28 cellular contexts compared by ENCODE assay signal in genomic region chr17:79935197-79935844, GRCh38.
DNase-seq lines count a peak whose midpoint lies in the region; ATAC-seq and TF ChIP-seq lines count a peak whose summit lies in the region.
"Had no signal": no experiment of that assay in that cellular context is flagged by ENCODE, and none has a peak within 500 bp of the region (broad histone marks: within the 10 kb centered on the region; RNA-seq: fewer than 3 reads in every experiment).

No MANE protein-coding gene starts in this region.

- DNase-seq in stimulated activated naive CD8-positive, alpha-beta T cell treated with anti-CD3 and anti-CD28 coated beads, Interleukin-15, Interleukin-2, amounts not matched to agents 100 U/mL and 50 U/mL, for 24 hours, result no peak
- DNase-seq in WTC11 (ENCODE audit: low spot score) (peak; percentile 39), mesothelial cell of epicardium (ENCODE audit: low spot score in 2 of 2, unreplicated experiment in 2 of 2) (no peak), type B pancreatic cell (ENCODE audit: extremely low spot score, unreplicated experiment) (no peak), SK-N-SH (no peak)
- DNase-seq in activated CD8-positive, alpha-beta memory T cell treated with anti-CD3 and anti-CD28 coated beads, Interleukin-2, amount 10 ng/mL, durations not matched to agents 7 days and 5 days, result no peak
- DNase-seq: activated CD4-positive, alpha-beta T cell treated with anti-CD3 and anti-CD28 coated beads, Interleukin-2, amount 50 U/mL, for 48 hours; activated CD4-positive, CD25-positive, alpha-beta regulatory T cell treated with anti-CD3 and anti-CD28 coated beads, Interleukin-2, amount 50 U/mL, for 72 hours; activated naive CD4-positive, alpha-beta T cell treated with anti-CD3 and anti-CD28 coated beads, Interleukin-2, amount 50 U/mL, for 16 hours; brain microvascular endothelial cell; COR-L47; gastrocnemius medialis; H7; hippocampal formation; NCI-H1048; NCI-H1694; NCI-H446; NCI-H748 treated with DMSO at 0.1 percent for 48 hours; spleen; stimulated activated CD8-positive, alpha-beta memory T cell treated with anti-CD3 and anti-CD28 coated beads, Interleukin-4, amount 100 ng/mL, for 48 hours; transverse colon had no signal

- H3K9me3 ChIP-seq in gastroesophageal sphincter (no peaks in the 10 kb centered on the region), SK-N-SH (no peaks in the 10 kb centered on the region)
- H3K9me3 ChIP-seq: gastrocnemius medialis, right atrium auricular region, spleen, transverse colon had no signal

- H3K79me2 ChIP-seq in SK-N-SH (ENCODE audit: insufficient read depth), result no peaks in the 10 kb centered on the region

- TF ChIP-seq POLR2A in gastroesophageal sphincter (IDR thresholded peaks at IDR 0.05), result no peak

- H3K36me3 ChIP-seq in gastroesophageal sphincter (peaks cover 0 to 19% of the 10 kb centered on the region in 2 donors), SK-N-SH (replicated peaks in 1 of 2; ENCODE audit: control insufficient read depth in 1 of 2, insufficient read depth in 2 of 2, low read length in 1 of 2) (peaks cover 0 to 19% of the 10 kb centered on the region in 2 experiments)
- H3K36me3 ChIP-seq: brain microvascular endothelial cell, neural progenitor cell, right atrium auricular region, transverse colon had no signal

- H3K36me3 Mint-ChIP-seq in stimulated activated naive CD8-positive, alpha-beta T cell treated with anti-CD3 and anti-CD28 coated beads, Interleukin-15, Interleukin-2, amounts not matched to agents 100 ng/mL and 50 ng/mL, for 24 hours (ENCODE audit: low read depth), result no peaks in the 10 kb centered on the region
- H3K36me3 Mint-ChIP-seq in WTC11 (peaks cover 11% of the 10 kb centered on the region), mesothelial cell of epicardium (peaks cover 10% of the 10 kb centered on the region), type B pancreatic cell (peaks cover 10% of the 10 kb centered on the region)
- H3K36me3 Mint-ChIP-seq in activated CD8-positive, alpha-beta memory T cell treated with anti-CD3 and anti-CD28 coated beads, Interleukin-2, amount 10 ng/mL, durations not matched to agents 7 days and 5 days, result no peaks in the 10 kb centered on the region

- H3K27me3 ChIP-seq in gastroesophageal sphincter (peaks cover 21% of the 10 kb centered on the region), SK-N-SH (ENCODE audit: insufficient read depth) (no peaks in the 10 kb centered on the region)

- CTCF ChIA-PET in WTC11 (lab: Charles Lee) (interaction anchor here (0.9 to 4.9 kb wide), 12 partner anchors 12 to 194 kb away, joined by 3 to 22 read pairs (median 4); no protein-coding TSS in a partner anchor), SK-N-SH (lab: Yijun Ruan, JAX) (interaction anchor here (0.8 to 2.4 kb wide), 6 partner anchors 11 to 193 kb away, joined by 3 to 7 read pairs (median 4); no protein-coding TSS in a partner anchor)
- CTCF ChIA-PET in activated CD8-positive, alpha-beta memory T cell treated with anti-CD3 and anti-CD28 coated beads, Interleukin-2, amount 10 ng/mL, durations not matched to agents 7 days and 5 days (lab: Charles Lee), result no interaction called here

- H3K27ac ChIP-seq in gastroesophageal sphincter (no peak overlapping the region), SK-N-SH (ENCODE audit: low read depth in 2 of 2, low read length in 1 of 2) (no peak overlapping the region)
- H3K27ac ChIP-seq: brain microvascular endothelial cell, gastrocnemius medialis, neural progenitor cell, right atrium auricular region, spleen, transverse colon had no signal

- H3K9me3 Mint-ChIP-seq in stimulated activated naive CD8-positive, alpha-beta T cell treated with anti-CD3 and anti-CD28 coated beads, Interleukin-15, Interleukin-2, amounts not matched to agents 100 ng/mL and 50 ng/mL, for 24 hours, result no peaks in the 10 kb centered on the region
- no peaks in the 10 kb centered on the region for H3K9me3 Mint-ChIP-seq in WTC11
- no peaks in the 10 kb centered on the region for H3K9me3 Mint-ChIP-seq in mesothelial cell of epicardium
- no peaks in the 10 kb centered on the region for H3K9me3 Mint-ChIP-seq in type B pancreatic cell
- H3K9me3 Mint-ChIP-seq in activated CD8-positive, alpha-beta memory T cell treated with anti-CD3 and anti-CD28 coated beads, Interleukin-2, amount 10 ng/mL, durations not matched to agents 7 days and 5 days (ENCODE audit: low read depth), result no peaks in the 10 kb centered on the region
- H3K9me3 Mint-ChIP-seq: activated T-helper 2 cell treated with anti-CD3 and anti-CD28 coated beads, Interferon-gamma antibody, Interleukin-2, Interleukin-4, amounts not matched to agents 10 μg/mL and 5 μg/mL and 100 μg/mL, durations not matched to agents 14 hours and 24 hours and 36 hours; neural progenitor cell; T-helper 1 cell treated with Interleukin-12 subunit alpha and Interleukin-12 subunit beta and Interleukin-4 antibody, amounts not matched to agents 30 μg/mL and 1 μg/mL, for 36 hours had no signal

- no peak overlapping the region for H3K9ac ChIP-seq in SK-N-SH
- H3K9ac ChIP-seq: neural progenitor cell had no signal

- H4K20me1 ChIP-seq in SK-N-SH (ENCODE audit: insufficient read depth), result no peaks in the 10 kb centered on the region

- TF ChIP-seq EP300 in gastroesophageal sphincter (IDR thresholded peaks at IDR 0.05) (no peak), SK-N-SH (IDR thresholded peaks at IDR 0.05; ENCODE audit: borderline replicate concordance in 1 of 2, low read depth in 1 of 2, low read length in 1 of 2) (no peak)

- POLR2A ChIA-PET in WTC11 (lab: Charles Lee) (no interaction called here), SK-N-SH (lab: Yijun Ruan, JAX) (interaction anchor here (0.6 to 0.7 kb wide), 3 partner anchors 73 to 1051 kb away, joined by 3 to 4 read pairs (median 3); no protein-coding TSS in a partner anchor)

- 85 to 98% methylated on average over 7 to 8 of the region's 19 CpGs for whole genome bisulfite sequencing in gastroesophageal sphincter (ENCODE audit: low coverage in 1 of 2), 2 donors
- 97% methylated on average over 19 of the region's 19 CpGs for WGBS in SK-N-SH (ENCODE audit: low lambda C conversion rate)

- H3K27ac Mint-ChIP-seq in stimulated activated naive CD8-positive, alpha-beta T cell treated with anti-CD3 and anti-CD28 coated beads, Interleukin-15, Interleukin-2, amounts not matched to agents 100 ng/mL and 50 ng/mL, for 24 hours, result peak overlapping the region; percentile 14
- H3K27ac Mint-ChIP-seq in WTC11, result peak overlapping the region; percentile 41; the same call in 1 of the 2 replicates
- peak overlapping the region; percentile 26 for H3K27ac Mint-ChIP-seq in mesothelial cell of epicardium
- H3K27ac Mint-ChIP-seq in type B pancreatic cell, result no peak overlapping the region
- no peak overlapping the region for H3K27ac Mint-ChIP-seq in activated CD8-positive, alpha-beta memory T cell treated with anti-CD3 and anti-CD28 coated beads, Interleukin-2, amount 10 ng/mL, durations not matched to agents 7 days and 5 days
- H3K27ac Mint-ChIP-seq: activated T-helper 2 cell treated with anti-CD3 and anti-CD28 coated beads, Interferon-gamma antibody, Interleukin-2, Interleukin-4, amounts not matched to agents 10 μg/mL and 5 μg/mL and 100 μg/mL, durations not matched to agents 14 hours and 24 hours and 36 hours; T-helper 1 cell treated with Interleukin-12 subunit alpha and Interleukin-12 subunit beta and Interleukin-4 antibody, amounts not matched to agents 30 μg/mL and 1 μg/mL, for 36 hours had no signal

- TF ChIP-seq RAD21 in SK-N-SH (IDR thresholded peaks at IDR 0.05; ENCODE audit: low read length), result no peak

- TF ChIP-seq CTCF in WTC11 (IDR thresholded peaks at IDR 0.05) (no peak), mesothelial cell of epicardium (IDR thresholded peaks at IDR 0.05; ENCODE audit: unreplicated experiment) (no peak), type B pancreatic cell (conservative IDR thresholded peaks at IDR 0.05) (no peak), gastroesophageal sphincter (IDR thresholded peaks at IDR 0.05) (no peak), SK-N-SH (IDR thresholded peaks at IDR 0.05) (no peak)

- no peaks in the 10 kb centered on the region for H3K9me2 ChIP-seq in SK-N-SH

- no peak overlapping the region for H2AFZ ChIP-seq in SK-N-SH (ENCODE audit: low read depth)
- H2AFZ ChIP-seq: neural progenitor cell had no signal

- no peak for ATAC-seq in stimulated activated naive CD8-positive, alpha-beta T cell treated with anti-CD3 and anti-CD28 coated beads, Interleukin-15, Interleukin-2, amounts not matched to agents 100 U/mL and 50 U/mL, for 24 hours
- ATAC-seq in WTC11, result peak; percentile 4; the same call in 1 of the 2 replicates
- no peak for ATAC-seq in gastroesophageal sphincter
- no peak for ATAC-seq in activated CD8-positive, alpha-beta memory T cell treated with anti-CD3 and anti-CD28 coated beads, Interleukin-2, amount 10 ng/mL, durations not matched to agents 7 days and 5 days
- ATAC-seq: gastrocnemius medialis had no signal

- peaks cover 76% of the 10 kb centered on the region for H3K4me1 Mint-ChIP-seq in stimulated activated naive CD8-positive, alpha-beta T cell treated with anti-CD3 and anti-CD28 coated beads, Interleukin-15, Interleukin-2, amounts not matched to agents 100 ng/mL and 50 ng/mL, for 24 hours (ENCODE audit: low read depth)
- H3K4me1 Mint-ChIP-seq in WTC11 (peaks cover 77% of the 10 kb centered on the region), mesothelial cell of epicardium (peaks cover 17% of the 10 kb centered on the region), type B pancreatic cell (ENCODE audit: unreplicated experiment) (peaks cover 37% of the 10 kb centered on the region)
- H3K4me1 Mint-ChIP-seq in activated CD8-positive, alpha-beta memory T cell treated with anti-CD3 and anti-CD28 coated beads, Interleukin-2, amount 10 ng/mL, durations not matched to agents 7 days and 5 days, result peaks cover 9% of the 10 kb centered on the region

- H3K27me3 Mint-ChIP-seq in stimulated activated naive CD8-positive, alpha-beta T cell treated with anti-CD3 and anti-CD28 coated beads, Interleukin-15, Interleukin-2, amounts not matched to agents 100 ng/mL and 50 ng/mL, for 24 hours, result no peaks in the 10 kb centered on the region
- H3K27me3 Mint-ChIP-seq in WTC11 (ENCODE audit: low read depth) (no peaks in the 10 kb centered on the region; the same call in 1 of the 2 replicates), mesothelial cell of epicardium (ENCODE audit: low read depth) (peaks cover 23% of the 10 kb centered on the region), type B pancreatic cell (peaks cover 6% of the 10 kb centered on the region)
- H3K27me3 Mint-ChIP-seq in activated CD8-positive, alpha-beta memory T cell treated with anti-CD3 and anti-CD28 coated beads, Interleukin-2, amount 10 ng/mL, durations not matched to agents 7 days and 5 days, result peaks cover 53% of the 10 kb centered on the region

- H3K4me3 Mint-ChIP-seq in stimulated activated naive CD8-positive, alpha-beta T cell treated with anti-CD3 and anti-CD28 coated beads, Interleukin-15, Interleukin-2, amounts not matched to agents 100 ng/mL and 50 ng/mL, for 24 hours, result no peak overlapping the region
- H3K4me3 Mint-ChIP-seq in WTC11 (no peak overlapping the region), mesothelial cell of epicardium (no peak overlapping the region), type B pancreatic cell (peak overlapping the region; percentile 47)
- H3K4me3 Mint-ChIP-seq in activated CD8-positive, alpha-beta memory T cell treated with anti-CD3 and anti-CD28 coated beads, Interleukin-2, amount 10 ng/mL, durations not matched to agents 7 days and 5 days, result no peak overlapping the region
- H3K4me3 Mint-ChIP-seq: T-helper 1 cell treated with Interleukin-12 subunit alpha and Interleukin-12 subunit beta and Interleukin-4 antibody, amounts not matched to agents 30 μg/mL and 1 μg/mL, for 36 hours had no signal

- H3K4me1 ChIP-seq in gastroesophageal sphincter (peaks cover 0 to 10% (median 2%) of the 10 kb centered on the region in 3 donors), SK-N-SH (ENCODE audit: control insufficient read depth in 1 of 2, insufficient read depth in 2 of 2, low read depth in 1 of 2, low read length in 1 of 2) (peaks cover 19 to 36% of the 10 kb centered on the region in 2 experiments; a peak in 2 of 4 replicates)

- H3K4me2 ChIP-seq in SK-N-SH, result no peak overlapping the region
- H3K4me2 ChIP-seq: neural progenitor cell had no signal

- H3K4me3 ChIP-seq in gastroesophageal sphincter, result no peak overlapping the region
- H3K4me3 ChIP-seq in SK-N-SH (ENCODE audit: low read depth in 2 of 2, low read length in 1 of 2), result no peak overlapping the region
- H3K4me3 ChIP-seq: gastrocnemius medialis, lung, neural progenitor cell, right atrium auricular region, spleen, transverse colon had no signal

- H3F3A ChIP-seq in SK-N-SH (replicated peaks; ENCODE audit: insufficient read depth), result peaks cover 4% of the 10 kb centered on the region

Comparison
In these comparisons a context has a peak if more than half of its experiments do, and no peak if none do; other contexts are left out.
1. H3K27ac Mint-ChIP-seq: peak in stimulated activated naive CD8-positive, alpha-beta T cell treated with anti-CD3 and anti-CD28 coated beads, Interleukin-15, Interleukin-2, amounts not matched to agents 100 ng/mL and 50 ng/mL, for 24 hours (single experiment), WTC11 (single experiment) and mesothelial cell of epicardium (single experiment); none in type B pancreatic cell (single experiment) and activated CD8-positive, alpha-beta memory T cell treated with anti-CD3 and anti-CD28 coated beads, Interleukin-2, amount 10 ng/mL, durations not matched to agents 7 days and 5 days (single experiment).